In genomic region chr12:21941522-21942376, GRCh38 we compare ENCODE assay signal across 8 cellular contexts. TPM values are rescaled to one million over a fixed set of nuclear protein-coding genes. Genes with fewer than 3 reads are reported as not detected.
A peak's percentile ranks its signal among the peaks of the same experiment; 100 is the strongest.
DNase-seq lines count a peak whose midpoint lies in the region; ATAC-seq lines count a peak whose summit lies in the region.

No MANE protein-coding gene starts in this region.

- no peak overlapping the region for H3K27ac Mint-ChIP-seq in activated naive CD8-positive, alpha-beta T cell treated with anti-CD3 and anti-CD28 coated beads, Interleukin-2, amount 10 ng/mL, durations not matched to agents 7 days and 5 days

- H3K4me1 Mint-ChIP-seq in activated naive CD8-positive, alpha-beta T cell treated with anti-CD3 and anti-CD28 coated beads, Interleukin-2, amount 10 ng/mL, durations not matched to agents 7 days and 5 days = peaks cover 6% of the 10 kb centered on the region

- H3K27me3 Mint-ChIP-seq in activated naive CD8-positive, alpha-beta T cell treated with anti-CD3 and anti-CD28 coated beads, Interleukin-2, amount 10 ng/mL, durations not matched to agents 7 days and 5 days = peaks cover 63% of the 10 kb centered on the region

- no peaks in the 10 kb centered on the region for H3K36me3 Mint-ChIP-seq in activated naive CD8-positive, alpha-beta T cell treated with anti-CD3 and anti-CD28 coated beads, Interleukin-2, amount 10 ng/mL, durations not matched to agents 7 days and 5 days

- ATAC-seq in GM19324 (IDR thresholded peaks at IDR 0.05; ENCODE audit: low FRiP score, unreplicated experiment) (peak; percentile 8), GM21447 (IDR thresholded peaks at IDR 0.05; ENCODE audit: unreplicated experiment) (no peak), GM19351 (IDR thresholded peaks at IDR 0.05; ENCODE audit: unreplicated experiment) (no peak)
- no peak for ATAC-seq in activated naive CD8-positive, alpha-beta T cell treated with anti-CD3 and anti-CD28 coated beads, Interleukin-2, amount 10 ng/mL, durations not matched to agents 7 days and 5 days (ENCODE audit: low read depth)

- peak; percentile 28 for DNase-seq in activated naive CD8-positive, alpha-beta T cell treated with anti-CD3 and anti-CD28 coated beads, Interleukin-2, amount 10 ng/mL, durations not matched to agents 7 days and 5 days
- peak; percentile 46 for DNase-seq in hepatic stellate cell (ENCODE audit: low spot score)
- DNase-seq in retina = peak; percentile 81
- no peak for DNase-seq in foreskin melanocyte
- DNase-seq in CD1c-positive myeloid dendritic cell (ENCODE audit: extremely low spot score) = no peak

- peak overlapping the region; percentile 71 for H3K4me3 Mint-ChIP-seq in activated naive CD8-positive, alpha-beta T cell treated with anti-CD3 and anti-CD28 coated beads, Interleukin-2, amount 10 ng/mL, durations not matched to agents 7 days and 5 days

- H3K9me3 Mint-ChIP-seq in activated naive CD8-positive, alpha-beta T cell treated with anti-CD3 and anti-CD28 coated beads, Interleukin-2, amount 10 ng/mL, durations not matched to agents 7 days and 5 days = peaks cover 5% of the 10 kb centered on the region

- POLR2A ChIA-PET in activated naive CD8-positive, alpha-beta T cell treated with anti-CD3 and anti-CD28 coated beads, Interleukin-2, amount 10 ng/mL, durations not matched to agents 7 days and 5 days (lab: Charles Lee) = no interaction called here

RNA-seq across cellular contexts. Expression of gene ABCC9, which starts 0.5 kb away (rescaled TPM):
- not detected for total RNA-seq in activated naive CD8-positive, alpha-beta T cell treated with anti-CD3 and anti-CD28 coated beads, Interleukin-2, amount 10 ng/mL, durations not matched to agents 7 days and 5 days

Comparison
In these comparisons a context has a peak if more than half of its experiments do, and no peak if none do; other contexts are left out.
1. DNase-seq: peak in activated naive CD8-positive, alpha-beta T cell treated with anti-CD3 and anti-CD28 coated beads, Interleukin-2, amount 10 ng/mL, durations not matched to agents 7 days and 5 days (single experiment), hepatic stellate cell (single experiment) and retina (single experiment); none in foreskin melanocyte (single experiment) and CD1c-positive myeloid dendritic cell (single experiment).